Comparison of ENCODE assay signal across 8 cellular contexts in genomic region chr14:34554540-34555250, GRCh38. TPM values are rescaled to one million over a fixed set of nuclear protein-coding genes. Genes with fewer than 3 reads are reported as not detected.
A peak's percentile ranks its signal among the peaks of the same experiment; 100 is the strongest.
DNase-seq lines count a peak whose midpoint lies in the region; ATAC-seq and TF ChIP-seq lines count a peak whose summit lies in the region.

No MANE protein-coding gene starts in this region.

- no peak overlapping the region for H3K9ac ChIP-seq in parathyroid adenoma

- no peak for ATAC-seq in CD8-positive, alpha-beta T cell

- H3K27me3 Mint-ChIP-seq in CD8-positive, alpha-beta T cell (ENCODE audit: low read depth): no peaks in the 10 kb centered on the region
- no peaks in the 10 kb centered on the region for H3K27me3 Mint-ChIP-seq in dendritic cell treated with granulocyte-macrophage colony-stimulating factor and Interleukin-4, amounts not matched to agents 40 ng/mL and 50 ng/mL, for 4 days

- H3K79me2 ChIP-seq in parathyroid adenoma: no peaks in the 10 kb centered on the region

- H3K9me3 Mint-ChIP-seq in CD8-positive, alpha-beta T cell: peaks cover 18% of the 10 kb centered on the region
- H3K9me3 Mint-ChIP-seq in dendritic cell treated with granulocyte-macrophage colony-stimulating factor and Interleukin-4, amounts not matched to agents 40 ng/mL and 50 ng/mL, for 4 days: no peaks in the 10 kb centered on the region

- peak overlapping the region; percentile 70 for H3K27ac Mint-ChIP-seq in CD8-positive, alpha-beta T cell
- peak overlapping the region; percentile 6 for H3K27ac Mint-ChIP-seq in dendritic cell treated with granulocyte-macrophage colony-stimulating factor and Interleukin-4, amounts not matched to agents 40 ng/mL and 50 ng/mL, for 4 days

- CTCF ChIA-PET in CD8-positive, alpha-beta T cell (lab: Charles Lee): no interaction called here

- intact Hi-C loops in CD8-positive, alpha-beta T cell (cut with DNase I, micrococcal nuclease): no loop called here
- intact Hi-C loops in dendritic cell treated with granulocyte-macrophage colony-stimulating factor and Interleukin-4, amounts not matched to agents 40 ng/mL and 50 ng/mL, for 4 days (cut with micrococcal nuclease): no loop called here

- H3K36me3 ChIP-seq in CD8-positive, alpha-beta T cell (ENCODE audit: insufficient read depth, low read length): no peaks in the 10 kb centered on the region
- no peaks in the 10 kb centered on the region for H3K36me3 ChIP-seq in parathyroid adenoma (ENCODE audit: control insufficient read depth, insufficient read depth, low read length)

- H3K4me3 ChIP-seq in CD8-positive, alpha-beta T cell (ENCODE audit: low read depth, low read length): no peak overlapping the region
- H3K4me3 ChIP-seq in parathyroid adenoma (ENCODE audit: low read depth, low read length): peak overlapping the region; percentile 24

- no peaks in the 10 kb centered on the region for H3K4me1 ChIP-seq in CD8-positive, alpha-beta T cell (ENCODE audit: insufficient read depth, low read length)
- H3K4me1 ChIP-seq in parathyroid adenoma: peaks cover 3% of the 10 kb centered on the region

- no peak for TF ChIP-seq CTCF in CD8-positive, alpha-beta T cell (IDR thresholded peaks at IDR 0.05)
- no peak for TF ChIP-seq CTCF in parathyroid adenoma (IDR thresholded peaks at IDR 0.05)

- H3K4me3 Mint-ChIP-seq in CD8-positive, alpha-beta T cell: peak overlapping the region; percentile 44
- no peak overlapping the region for H3K4me3 Mint-ChIP-seq in dendritic cell treated with granulocyte-macrophage colony-stimulating factor and Interleukin-4, amounts not matched to agents 40 ng/mL and 50 ng/mL, for 4 days

- peaks cover 17% of the 10 kb centered on the region for H3K4me1 Mint-ChIP-seq in CD8-positive, alpha-beta T cell (ENCODE audit: low read depth)
- peaks cover 33% of the 10 kb centered on the region for H3K4me1 Mint-ChIP-seq in dendritic cell treated with granulocyte-macrophage colony-stimulating factor and Interleukin-4, amounts not matched to agents 40 ng/mL and 50 ng/mL, for 4 days (ENCODE audit: low read depth)

- H3K27ac ChIP-seq in CD8-positive, alpha-beta T cell (ENCODE audit: low read depth, low read length): no peak overlapping the region
- peak overlapping the region; percentile 36 for H3K27ac ChIP-seq in parathyroid adenoma

- H2AFZ ChIP-seq in parathyroid adenoma: peak overlapping the region; percentile 40

- DNase-seq in CD8-positive, alpha-beta T cell: peak in 1 of 7 experiments; percentile 19
- peak; percentile 51 for DNase-seq in NCI-H226
- DNase-seq in globus pallidus (ENCODE audit: low spot score): no peak
- no peak for DNase-seq in islet precursor cell
- DNase-seq in NCI-H510A (lab: John Stamatoyannopoulos, UW): no peak
- DNase-seq in stimulated activated CD4-positive, alpha-beta T cell treated with anti-CD3 and anti-CD28 coated beads, Interleukin-4, amount 100 ng/mL, for 1 hour: no peak

- H3K4me2 ChIP-seq in parathyroid adenoma (ENCODE audit: low read length): peak overlapping the region; percentile 40

- H3K27me3 ChIP-seq in CD8-positive, alpha-beta T cell (ENCODE audit: insufficient read depth, low read length): no peaks in the 10 kb centered on the region
- H3K27me3 ChIP-seq in parathyroid adenoma (ENCODE audit: control insufficient read depth, insufficient read depth, low read length): no peaks in the 10 kb centered on the region

- H3K36me3 Mint-ChIP-seq in CD8-positive, alpha-beta T cell: no peaks in the 10 kb centered on the region
- no peaks in the 10 kb centered on the region for H3K36me3 Mint-ChIP-seq in dendritic cell treated with granulocyte-macrophage colony-stimulating factor and Interleukin-4, amounts not matched to agents 40 ng/mL and 50 ng/mL, for 4 days (ENCODE audit: low read depth)

- POLR2A ChIA-PET in CD8-positive, alpha-beta T cell (lab: Charles Lee): interaction anchor here (0.5 to 0.8 kb wide), 2 partner anchors 93 to 94 kb away, joined by 3 read pairs; no protein-coding TSS in a partner anchor

- peaks cover 4% of the 10 kb centered on the region for H3K9me3 ChIP-seq in CD8-positive, alpha-beta T cell (ENCODE audit: low read length)
- no peaks in the 10 kb centered on the region for H3K9me3 ChIP-seq in parathyroid adenoma (ENCODE audit: control insufficient read depth, low read length)

RNA-seq across cellular contexts. Expression of gene EAPP, which starts 15.2 kb away (rescaled TPM):
- 10 to 100 TPM; 91.0 to 91.4 TPM for total RNA-seq in CD8-positive, alpha-beta T cell
